29 cellular contexts compared by ENCODE assay signal in the genomic region with DNA sequence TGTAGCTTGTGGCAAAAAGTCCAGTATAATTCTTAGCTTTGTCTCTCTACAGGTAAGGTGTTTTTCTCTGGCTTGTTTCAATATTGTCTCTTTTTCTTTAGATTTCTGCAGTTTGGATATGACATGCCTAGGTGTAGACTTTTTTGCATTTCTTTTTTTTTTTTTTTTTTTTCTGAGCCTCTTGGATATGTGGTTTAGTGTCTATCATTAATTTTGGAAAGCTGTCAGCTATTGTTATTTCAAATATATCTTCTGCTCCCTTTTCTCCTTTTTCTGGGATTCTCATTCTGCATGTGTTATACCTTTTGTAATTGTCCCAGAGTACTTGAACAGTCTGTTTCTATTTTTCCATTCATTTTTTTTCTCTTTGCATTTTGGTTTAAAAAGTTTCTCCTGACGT.
DNase-seq lines count a peak whose midpoint lies in the region; ATAC-seq and TF ChIP-seq lines count a peak whose summit lies in the region.
"Had no signal": no experiment of that assay in that cellular context is flagged by ENCODE, and none has a peak within 500 bp of the region (broad histone marks: within the 10 kb centered on the region; RNA-seq: fewer than 3 reads in every experiment).

No MANE protein-coding gene starts in this region.

- CTCF ChIA-PET in HEK293 (lab: Yijun Ruan, JAX) (interaction anchor here (0.5 to 0.7 kb wide), 2 partner anchors 12 to 16 kb away, joined by 3 to 4 read pairs; no protein-coding TSS in a partner anchor), T-cell (lab: Charles Lee) (interaction anchor here in 1 of 2 donors (0.7 kb wide), 1 partner anchor 215 kb away, joined by 6 read pairs; no protein-coding TSS in a partner anchor)

- POLR2A ChIA-PET in HEK293 (lab: Yijun Ruan, JAX) (no interaction called here), T-cell (lab: Charles Lee) (no interaction called here)

- no peak for ATAC-seq in T-cell (replicated peaks in 1 of 4)
- ATAC-seq: A549; CD8-positive, alpha-beta T cell had no signal

- no peaks in the 10 kb centered on the region for H3K27me3 Mint-ChIP-seq in T-cell
- H3K27me3 Mint-ChIP-seq: B cell; CD4-positive, alpha-beta memory T cell; CD4-positive, CD25-positive, alpha-beta regulatory T cell; CD8-positive, alpha-beta memory T cell had no signal

- no peaks in the 10 kb centered on the region for H3K36me3 Mint-ChIP-seq in T-cell
- H3K36me3 Mint-ChIP-seq: CD14-positive monocyte; CD4-positive, alpha-beta memory T cell; CD4-positive, CD25-positive, alpha-beta regulatory T cell; CD8-positive, alpha-beta T cell had no signal

- no peak overlapping the region for H3K4me3 ChIP-seq in HEK293 (ENCODE audit: low read depth, low read length)
- H3K4me3 ChIP-seq: A549; BLaER1; BLaER1 treated with 17β-estradiol and CSF1 and Interleukin-3, amounts not matched to agents 10 nM and 100 nM had no signal

- DNase-seq in T-cell: no peak
- DNase-seq: 8988T; ACHN; AML-193; BE2C; C1 segment of cervical spinal cord; Caco-2; Calu3; CD4-positive, alpha-beta memory T cell; CD4-positive, alpha-beta T cell; CD4-positive, CD25-positive, alpha-beta regulatory T cell; CD8-positive, alpha-beta memory T cell; CD8-positive, alpha-beta T cell; COR-L47; DMS 273 treated with DMSO at 0.1 percent for 48 hours; DMS153; DMS53; DMS79; DMS79 treated with DMSO at 0.1 percent for 48 hours; DND-41; EL had no signal

- no peak overlapping the region for H3K27ac Mint-ChIP-seq in T-cell
- H3K27ac Mint-ChIP-seq: B cell; CD14-positive monocyte; CD4-positive, alpha-beta memory T cell; CD4-positive, alpha-beta T cell; CD4-positive, CD25-positive, alpha-beta regulatory T cell; CD8-positive, alpha-beta memory T cell; CD8-positive, alpha-beta T cell had no signal

- no peak overlapping the region for H3K4me3 Mint-ChIP-seq in T-cell
- H3K4me3 Mint-ChIP-seq: B cell; CD14-positive monocyte; CD4-positive, alpha-beta memory T cell; CD4-positive, alpha-beta T cell; CD4-positive, CD25-positive, alpha-beta regulatory T cell; CD8-positive, alpha-beta memory T cell; CD8-positive, alpha-beta T cell had no signal

- H3K4me1 ChIP-seq in HEK293 (ENCODE audit: control insufficient read depth, insufficient read depth, low read length): no peaks in the 10 kb centered on the region
- H3K4me1 ChIP-seq: A549, BE2C, BLaER1, Caco-2 had no signal

- peaks cover 6 to 19% (median 15%) of the 10 kb centered on the region in 3 donors for H3K9me3 Mint-ChIP-seq in T-cell

- no peaks in the 10 kb centered on the region for H3K36me3 ChIP-seq in HEK293 (ENCODE audit: control insufficient read depth in 2 of 2, insufficient read depth in 1 of 2, low read length in 2 of 2)
- H3K36me3 ChIP-seq: BE2C; BLaER1; BLaER1 treated with 17β-estradiol and CSF1 and Interleukin-3, amounts not matched to agents 10 nM and 100 nM had no signal

- H3K27ac ChIP-seq in HEK293 (ENCODE audit: extremely low read depth, low read depth, low read length): no peak overlapping the region
- H3K27ac ChIP-seq: 22Rv1; A549; BLaER1; BLaER1 treated with 17β-estradiol and CSF1 and Interleukin-3, amounts not matched to agents 10 nM and 100 nM; C4-2B had no signal

- no peaks in the 10 kb centered on the region for H3K9me3 ChIP-seq in HEK293 (ENCODE audit: control insufficient read depth, insufficient read depth, low read depth, low read length)
- H3K9me3 ChIP-seq: A549, BE2C, Caco-2 had no signal

- no peaks in the 10 kb centered on the region for H3K4me1 Mint-ChIP-seq in T-cell
- H3K4me1 Mint-ChIP-seq: B cell; CD14-positive monocyte; CD4-positive, alpha-beta memory T cell; CD4-positive, CD25-positive, alpha-beta regulatory T cell; CD8-positive, alpha-beta memory T cell had no signal

- TF ChIP-seq CTCF in HEK293 (tag by site-specific recombination; IDR thresholded peaks at IDR 0.05): no peak

TF ChIP-seq in HEK293, 187 proteins besides CTCF, POLR2A, EP300 and RAD21:
- TF ChIP-seq, protein P1, sequence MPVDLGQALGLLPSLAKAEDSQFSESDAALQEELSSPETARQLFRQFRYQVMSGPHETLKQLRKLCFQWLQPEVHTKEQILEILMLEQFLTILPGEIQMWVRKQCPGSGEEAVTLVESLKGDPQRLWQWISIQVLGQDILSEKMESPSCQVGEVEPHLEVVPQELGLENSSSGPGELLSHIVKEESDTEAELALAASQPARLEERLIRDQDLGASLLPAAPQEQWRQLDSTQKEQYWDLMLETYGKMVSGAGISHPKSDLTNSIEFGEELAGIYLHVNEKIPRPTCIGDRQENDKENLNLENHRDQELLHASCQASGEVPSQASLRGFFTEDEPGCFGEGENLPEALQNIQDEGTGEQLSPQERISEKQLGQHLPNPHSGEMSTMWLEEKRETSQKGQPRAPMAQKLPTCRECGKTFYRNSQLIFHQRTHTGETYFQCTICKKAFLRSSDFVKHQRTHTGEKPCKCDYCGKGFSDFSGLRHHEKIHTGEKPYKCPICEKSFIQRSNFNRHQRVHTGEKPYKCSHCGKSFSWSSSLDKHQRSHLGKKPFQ (tag by site-specific recombination; IDR thresholded peaks at IDR 0.05): no peak
- peak; percentile 93 for TF ChIP-seq ZNF558 (tag by site-specific recombination; IDR thresholded peaks at IDR 0.05)
